ENCODE assay signal across 8 cellular contexts in genomic region chrX:43559643-43560042, GRCh38.
DNase-seq lines count a peak whose midpoint lies in the region; ATAC-seq and TF ChIP-seq lines count a peak whose summit lies in the region.

No MANE protein-coding gene starts in this region.

- no peak overlapping the region for H3K4me3 Mint-ChIP-seq in GM23338
- no peak overlapping the region for H3K4me3 Mint-ChIP-seq in activated naive CD8-positive, alpha-beta T cell treated with anti-CD3 and anti-CD28 coated beads for 36 hours

- no peaks in the 10 kb centered on the region for H3F3A ChIP-seq in GM23338 (replicated peaks; ENCODE audit: low read depth)

- no peaks in the 10 kb centered on the region for H3K9me2 ChIP-seq in GM23338 (ENCODE audit: insufficient read depth)

- no peaks in the 10 kb centered on the region for H3K4me1 ChIP-seq in GM23338 (ENCODE audit: insufficient read depth)
- no peaks in the 10 kb centered on the region for H3K4me1 ChIP-seq in OCI-LY3 (ENCODE audit: low read length)
- peaks cover 4% of the 10 kb centered on the region for H3K4me1 ChIP-seq in left ventricle myocardium inferior

- no peak for DNase-seq in AG09309 (ENCODE audit: low read depth)
- peak; percentile 69 for DNase-seq in GM23338 (ENCODE audit: low spot score)
- DNase-seq in activated naive CD8-positive, alpha-beta T cell treated with anti-CD3 and anti-CD28 coated beads for 36 hours: peak; percentile 8
- DNase-seq in left ventricle myocardium inferior: peak; percentile 13
- peak; percentile 57 for DNase-seq in sciatic nerve (ENCODE audit: low spot score)

- H3K79me2 ChIP-seq in GM23338 (replicated peaks; ENCODE audit: insufficient read depth) (no peaks in the 10 kb centered on the region), OCI-LY3 (ENCODE audit: low read length) (no peaks in the 10 kb centered on the region)

- no peak overlapping the region for H3K27ac Mint-ChIP-seq in GM23338
- no peak overlapping the region for H3K27ac Mint-ChIP-seq in activated naive CD8-positive, alpha-beta T cell treated with anti-CD3 and anti-CD28 coated beads for 36 hours

- H3K9ac ChIP-seq in OCI-LY3 (ENCODE audit: low read length): no peak overlapping the region

- H3K36me3 Mint-ChIP-seq in GM23338 (ENCODE audit: low read depth): no peaks in the 10 kb centered on the region
- no peaks in the 10 kb centered on the region for H3K36me3 Mint-ChIP-seq in activated naive CD8-positive, alpha-beta T cell treated with anti-CD3 and anti-CD28 coated beads for 36 hours

- TF ChIP-seq CTCF in AG09309 (IDR thresholded peaks at IDR 0.05; ENCODE audit: control insufficient read depth, insufficient read depth, low read depth, low read length, missing control alignments): peak; percentile 24
- peak; percentile 66 to 76 for TF ChIP-seq CTCF in GM23338 (conservative IDR thresholded peaks at IDR 0.05; ENCODE audit: low read depth in 2 of 2)
- TF ChIP-seq CTCF in OCI-LY3 (IDR thresholded peaks at IDR 0.05; ENCODE audit: low read depth, low read length): peak; percentile 62
- TF ChIP-seq CTCF in left ventricle myocardium inferior (IDR thresholded peaks at IDR 0.05; ENCODE audit: borderline replicate concordance): peak; percentile 65

- no peak overlapping the region for H3K4me2 ChIP-seq in GM23338
- peak overlapping the region; percentile 50 for H3K4me2 ChIP-seq in OCI-LY3 (ENCODE audit: low read length)

- H3K36me3 ChIP-seq in GM23338 (ENCODE audit: insufficient read depth) (no peaks in the 10 kb centered on the region), OCI-LY3 (replicated peaks; ENCODE audit: low read depth, low read length) (no peaks in the 10 kb centered on the region), left ventricle myocardium inferior (no peaks in the 10 kb centered on the region)

- peaks cover 2% of the 10 kb centered on the region for H3K27me3 Mint-ChIP-seq in GM23338 (ENCODE audit: insufficient read depth, low read depth, poor library complexity)
- no peaks in the 10 kb centered on the region for H3K27me3 Mint-ChIP-seq in activated naive CD8-positive, alpha-beta T cell treated with anti-CD3 and anti-CD28 coated beads for 36 hours

- peaks cover 13% of the 10 kb centered on the region; the same call in 2 of the 3 replicates for H3K9me3 Mint-ChIP-seq in GM23338
- H3K9me3 Mint-ChIP-seq in activated naive CD8-positive, alpha-beta T cell treated with anti-CD3 and anti-CD28 coated beads for 36 hours: no peaks in the 10 kb centered on the region

- H2AFZ ChIP-seq in GM23338 (no peak overlapping the region), OCI-LY3 (ENCODE audit: low read depth, low read length) (no peak overlapping the region)

- H3K27ac ChIP-seq in GM23338 (ENCODE audit: low read depth) (no peak overlapping the region), OCI-LY3 (ENCODE audit: low read length) (no peak overlapping the region), left ventricle myocardium inferior (replicated peaks) (no peak overlapping the region)

- H3K4me1 Mint-ChIP-seq in GM23338: no peaks in the 10 kb centered on the region
- no peaks in the 10 kb centered on the region for H3K4me1 Mint-ChIP-seq in activated naive CD8-positive, alpha-beta T cell treated with anti-CD3 and anti-CD28 coated beads for 36 hours

- H3K9me3 ChIP-seq in OCI-LY3 (ENCODE audit: insufficient read depth, low read length) (no peaks in the 10 kb centered on the region), left ventricle myocardium inferior (replicated peaks) (no peaks in the 10 kb centered on the region)

- intact Hi-C loops in left ventricle myocardium inferior (cut with micrococcal nuclease): loop anchor here (2.0 to 10.0 kb wide), 3 partner anchors 191 to 1765 kb away; no protein-coding TSS in a partner anchor
- intact Hi-C loops in sciatic nerve (cut with DNase I): no loop called here

- no peaks in the 10 kb centered on the region for H3K27me3 ChIP-seq in GM23338 (ENCODE audit: insufficient read depth)
- no peaks in the 10 kb centered on the region for H3K27me3 ChIP-seq in OCI-LY3 (ENCODE audit: low read depth, low read length)
- no peaks in the 10 kb centered on the region for H3K27me3 ChIP-seq in left ventricle myocardium inferior (ENCODE audit: low read depth)

- ATAC-seq in GM23338: peak; percentile 76
- ATAC-seq in sciatic nerve: peak; percentile 67
- ATAC-seq in HG02759 (IDR thresholded peaks at IDR 0.05; ENCODE audit: unreplicated experiment): no peak
- ATAC-seq in HG03469 (IDR thresholded peaks at IDR 0.05; ENCODE audit: unreplicated experiment): no peak

- no peak overlapping the region for H3K4me3 ChIP-seq in AG09309 (ENCODE audit: control insufficient read depth, low read depth, low read length)
- no peak overlapping the region for H3K4me3 ChIP-seq in GM23338
- peak overlapping the region; percentile 42; the same call in 1 of the 2 replicates for H3K4me3 ChIP-seq in OCI-LY3 (ENCODE audit: low read length)
- H3K4me3 ChIP-seq in left ventricle myocardium inferior: no peak overlapping the region

- no peaks in the 10 kb centered on the region for H4K20me1 ChIP-seq in GM23338 (replicated peaks; ENCODE audit: insufficient read depth)
- H4K20me1 ChIP-seq in OCI-LY3 (ENCODE audit: insufficient read depth, low read length): no peaks in the 10 kb centered on the region

TF ChIP-seq in GM23338, 12 proteins besides CTCF, POLR2A, EP300 and RAD21 (continues in another document):
- TF ChIP-seq JUNB (IDR thresholded peaks at IDR 0.05; ENCODE audit: unreplicated experiment) (no peak), EZH2 (IDR thresholded peaks at IDR 0.05; ENCODE audit: low read depth, unreplicated experiment) (no peak), STAT1 (IDR thresholded peaks at IDR 0.05; ENCODE audit: unreplicated experiment) (no peak), POLR2AphosphoS5 (IDR thresholded peaks at IDR 0.05; ENCODE audit: low read depth) (no peak), NANOG (IDR thresholded peaks at IDR 0.05; ENCODE audit: borderline replicate concordance) (no peak), ZNF114 (CRISPR knock-in tag; IDR thresholded peaks at IDR 0.05) (no peak), EZH2phosphoT487 (IDR thresholded peaks at IDR 0.05; ENCODE audit: unreplicated experiment) (no peak), ZNF331 (CRISPR knock-in tag; IDR thresholded peaks at IDR 0.05; ENCODE audit: low read depth) (no peak), CREB1 (CRISPR knock-in tag; IDR thresholded peaks at IDR 0.05; ENCODE audit: low read depth) (no peak)
- TF ChIP-seq, protein P1, sequence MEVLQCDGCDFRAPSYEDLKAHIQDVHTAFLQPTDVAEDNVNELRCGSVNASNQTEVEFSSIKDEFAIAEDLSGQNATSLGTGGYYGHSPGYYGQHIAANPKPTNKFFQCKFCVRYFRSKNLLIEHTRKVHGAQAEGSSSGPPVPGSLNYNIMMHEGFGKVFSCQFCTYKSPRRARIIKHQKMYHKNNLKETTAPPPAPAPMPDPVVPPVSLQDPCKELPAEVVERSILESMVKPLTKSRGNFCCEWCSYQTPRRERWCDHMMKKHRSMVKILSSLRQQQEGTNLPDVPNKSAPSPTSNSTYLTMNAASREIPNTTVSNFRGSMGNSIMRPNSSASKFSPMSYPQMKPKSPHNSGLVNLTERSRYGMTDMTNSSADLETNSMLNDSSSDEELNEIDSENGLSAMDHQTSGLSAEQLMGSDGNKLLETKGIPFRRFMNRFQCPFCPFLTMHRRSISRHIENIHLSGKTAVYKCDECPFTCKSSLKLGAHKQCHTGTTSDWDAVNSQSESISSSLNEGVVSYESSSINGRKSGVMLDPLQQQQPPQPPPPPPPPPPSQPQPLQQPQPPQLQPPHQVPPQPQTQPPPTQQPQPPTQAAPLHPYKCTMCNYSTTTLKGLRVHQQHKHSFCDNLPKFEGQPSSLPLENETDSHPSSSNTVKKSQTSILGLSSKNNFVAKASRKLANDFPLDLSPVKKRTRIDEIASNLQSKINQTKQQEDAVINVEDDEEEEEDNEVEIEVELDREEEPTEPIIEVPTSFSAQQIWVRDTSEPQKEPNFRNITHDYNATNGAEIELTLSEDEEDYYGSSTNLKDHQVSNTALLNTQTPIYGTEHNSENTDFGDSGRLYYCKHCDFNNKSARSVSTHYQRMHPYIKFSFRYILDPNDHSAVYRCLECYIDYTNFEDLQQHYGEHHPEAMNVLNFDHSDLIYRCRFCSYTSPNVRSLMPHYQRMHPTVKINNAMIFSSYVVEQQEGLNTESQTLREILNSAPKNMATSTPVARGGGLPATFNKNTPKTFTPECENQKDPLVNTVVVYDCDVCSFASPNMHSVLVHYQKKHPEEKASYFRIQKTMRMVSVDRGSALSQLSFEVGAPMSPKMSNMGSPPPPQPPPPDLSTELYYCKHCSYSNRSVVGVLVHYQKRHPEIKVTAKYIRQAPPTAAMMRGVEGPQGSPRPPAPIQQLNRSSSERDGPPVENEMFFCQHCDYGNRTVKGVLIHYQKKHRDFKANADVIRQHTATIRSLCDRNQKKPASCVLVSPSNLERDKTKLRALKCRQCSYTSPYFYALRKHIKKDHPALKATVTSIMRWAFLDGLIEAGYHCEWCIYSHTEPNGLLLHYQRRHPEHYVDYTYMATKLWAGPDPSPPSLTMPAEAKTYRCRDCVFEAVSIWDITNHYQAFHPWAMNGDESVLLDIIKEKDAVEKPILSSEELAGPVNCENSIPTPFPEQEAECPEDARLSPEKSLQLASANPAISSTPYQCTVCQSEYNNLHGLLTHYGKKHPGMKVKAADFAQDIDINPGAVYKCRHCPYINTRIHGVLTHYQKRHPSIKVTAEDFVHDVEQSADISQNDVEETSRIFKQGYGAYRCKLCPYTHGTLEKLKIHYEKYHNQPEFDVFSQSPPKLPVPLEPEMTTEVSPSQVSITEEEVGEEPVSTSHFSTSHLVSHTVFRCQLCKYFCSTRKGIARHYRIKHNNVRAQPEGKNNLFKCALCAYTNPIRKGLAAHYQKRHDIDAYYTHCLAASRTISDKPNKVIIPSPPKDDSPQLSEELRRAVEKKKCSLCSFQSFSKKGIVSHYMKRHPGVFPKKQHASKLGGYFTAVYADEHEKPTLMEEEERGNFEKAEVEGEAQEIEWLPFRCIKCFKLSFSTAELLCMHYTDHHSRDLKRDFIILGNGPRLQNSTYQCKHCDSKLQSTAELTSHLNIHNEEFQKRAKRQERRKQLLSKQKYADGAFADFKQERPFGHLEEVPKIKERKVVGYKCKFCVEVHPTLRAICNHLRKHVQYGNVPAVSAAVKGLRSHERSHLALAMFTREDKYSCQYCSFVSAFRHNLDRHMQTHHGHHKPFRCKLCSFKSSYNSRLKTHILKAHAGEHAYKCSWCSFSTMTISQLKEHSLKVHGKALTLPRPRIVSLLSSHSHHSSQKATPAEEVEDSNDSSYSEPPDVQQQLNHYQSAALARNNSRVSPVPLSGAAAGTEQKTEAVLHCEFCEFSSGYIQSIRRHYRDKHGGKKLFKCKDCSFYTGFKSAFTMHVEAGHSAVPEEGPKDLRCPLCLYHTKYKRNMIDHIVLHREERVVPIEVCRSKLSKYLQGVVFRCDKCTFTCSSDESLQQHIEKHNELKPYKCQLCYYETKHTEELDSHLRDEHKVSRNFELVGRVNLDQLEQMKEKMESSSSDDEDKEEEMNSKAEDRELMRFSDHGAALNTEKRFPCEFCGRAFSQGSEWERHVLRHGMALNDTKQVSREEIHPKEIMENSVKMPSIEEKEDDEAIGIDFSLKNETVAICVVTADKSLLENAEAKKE (CRISPR knock-in tag; IDR thresholded peaks at IDR 0.05): no peak

Comparison
In these comparisons a context has a peak if more than half of its experiments do, and no peak if none do; other contexts are left out.
1. ATAC-seq: peak in GM23338 (single experiment) and sciatic nerve (single experiment); none in HG02759 (single experiment) and HG03469 (single experiment).
2. Peak in every context shown above with its lines, with median percentiles within 50 percentile points of each other: CTCF ChIP-seq.